In the genomic region with DNA sequence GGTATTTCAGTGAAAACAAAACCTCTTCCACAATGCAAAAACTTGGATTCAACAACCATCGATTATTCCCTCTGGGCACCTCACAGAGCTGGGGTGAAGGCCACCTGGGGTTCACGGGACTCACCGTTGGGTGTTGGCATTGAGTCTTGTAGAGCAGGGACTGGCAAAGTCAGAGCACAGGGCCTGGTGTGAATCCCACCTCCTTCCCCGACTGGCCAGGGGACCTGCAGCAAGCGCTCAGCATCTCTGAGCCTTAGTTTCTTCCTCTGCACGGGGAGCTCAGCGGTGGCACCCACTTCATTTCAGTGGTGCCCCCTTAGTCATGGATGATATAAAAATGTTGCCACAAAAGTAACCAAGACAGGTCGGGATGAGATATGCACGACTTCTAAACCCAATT, we compare ENCODE assay signal across 27 cellular contexts.
DNase-seq lines count a peak whose midpoint lies in the region; ATAC-seq and TF ChIP-seq lines count a peak whose summit lies in the region.
"Had no signal": no experiment of that assay in that cellular context is flagged by ENCODE, and none has a peak within 500 bp of the region (broad histone marks: within the 10 kb centered on the region; RNA-seq: fewer than 3 reads in every experiment).

No MANE protein-coding gene starts in this region.

- 95 to 96% methylated on average over 9 of the region's 9 CpGs for WGBS in lung, 2 donors

- intact Hi-C loops in left cardiac atrium (cut with DNase I): no loop called here

- H3K9me3 ChIP-seq in right atrium auricular region (no peaks in the 10 kb centered on the region), lung (ENCODE audit: control insufficient read depth in 2 of 2, insufficient read depth in 1 of 2, low read length in 1 of 2) (no peaks in the 10 kb centered on the region), stomach smooth muscle (ENCODE audit: control insufficient read depth in 2 of 2, low read length in 2 of 2) (no peaks in the 10 kb centered on the region)
- H3K9me3 ChIP-seq: body of pancreas, esophagus squamous epithelium, ovary, vagina had no signal

- H3K36me3 Mint-ChIP-seq in brain: no peaks in the 10 kb centered on the region
- H3K36me3 Mint-ChIP-seq: immature natural killer cell; mesothelial cell of epicardium; naive B cell; stimulated activated naive B cell treated with anti-CD40 and anti-IgM and Interleukin-4, amounts not matched to agents 10 μg/mL and 1 μg/mL and 100 μg/mL, for 72 hours had no signal

- H3K9ac ChIP-seq in stomach smooth muscle (ENCODE audit: low read length in 2 of 2): no peak overlapping the region

- H3K4me1 Mint-ChIP-seq in brain: peaks cover 53% of the 10 kb centered on the region

- H3K4me3 ChIP-seq in right atrium auricular region: no peak overlapping the region
- H3K4me3 ChIP-seq in lung: no peak overlapping the region
- H3K4me3 ChIP-seq in stomach smooth muscle (ENCODE audit: low read length in 2 of 2): no peak overlapping the region
- H3K4me3 ChIP-seq: body of pancreas, esophagus squamous epithelium, ovary, vagina had no signal

- H3K4me1 ChIP-seq in right atrium auricular region: peaks cover 0 to 17% of the 10 kb centered on the region in 2 donors
- H3K4me1 ChIP-seq in lung (ENCODE audit: control insufficient read depth in 2 of 2, insufficient read depth in 2 of 2, low read length in 2 of 2): peaks cover 0 to 16% of the 10 kb centered on the region in 2 donors
- H3K4me1 ChIP-seq in stomach smooth muscle (ENCODE audit: control insufficient read depth, insufficient read depth, low read length): peaks cover 16% of the 10 kb centered on the region
- H3K4me1 ChIP-seq: body of pancreas had no signal

- H3K4me3 Mint-ChIP-seq in brain: no peak overlapping the region
- H3K4me3 Mint-ChIP-seq: immature natural killer cell; mesothelial cell of epicardium; naive B cell; stimulated activated naive B cell treated with anti-CD40 and anti-IgM and Interleukin-4, amounts not matched to agents 10 μg/mL and 1 μg/mL and 100 μg/mL, for 72 hours; T-helper 2 cell treated with Interferon-gamma antibody and Interleukin-4, amounts not matched to agents 5 μg/mL and 100 μg/mL, for 36 hours had no signal

- peak overlapping the region in 4 of 5 experiments; percentile 19 to 59 (median 28) for H3K27ac Mint-ChIP-seq in brain
- H3K27ac Mint-ChIP-seq: naive B cell; stimulated activated naive B cell treated with anti-CD40 and anti-IgM and Interleukin-4, amounts not matched to agents 10 μg/mL and 1 μg/mL and 100 μg/mL, for 72 hours; T-helper 2 cell treated with Interferon-gamma antibody and Interleukin-4, amounts not matched to agents 5 μg/mL and 100 μg/mL, for 36 hours had no signal

- H3K9me3 Mint-ChIP-seq in brain: peaks cover 0 to 3% (median 0%) of the 10 kb centered on the region in 5 experiments
- H3K9me3 Mint-ChIP-seq: immature natural killer cell; mesothelial cell of epicardium; naive B cell; stimulated activated naive B cell treated with anti-CD40 and anti-IgM and Interleukin-4, amounts not matched to agents 10 μg/mL and 1 μg/mL and 100 μg/mL, for 72 hours; T-helper 2 cell treated with Interferon-gamma antibody and Interleukin-4, amounts not matched to agents 5 μg/mL and 100 μg/mL, for 36 hours had no signal

- no peaks in the 10 kb centered on the region for H3K27me3 ChIP-seq in right atrium auricular region
- no peaks in the 10 kb centered on the region for H3K27me3 ChIP-seq in lung (ENCODE audit: control insufficient read depth, insufficient read depth)
- H3K27me3 ChIP-seq in stomach smooth muscle (ENCODE audit: control insufficient read depth in 1 of 2, insufficient read depth in 2 of 2, low read length in 2 of 2): no peaks in the 10 kb centered on the region
- H3K27me3 ChIP-seq: body of pancreas, ovary, vagina had no signal

- DNase-seq in right atrium auricular region (ENCODE audit: low spot score) (peak; percentile 50), left cardiac atrium (no peak), lung (ENCODE audit: low spot score) (peak; percentile 27), RPMI8226 (no peak), NCI-H2029 treated with DMSO at 0.1 percent for 48 hours (lab: John Stamatoyannopoulos, UW) (no peak)
- DNase-seq in stimulated activated naive CD4-positive, alpha-beta T cell (lab: John Stamatoyannopoulos, UW): no peak
- DNase-seq: activated gamma-delta T cell; activated T-cell treated with anti-CD3 and anti-CD28 coated beads for 4 hours; Calu3; esophagus squamous epithelium; foreskin melanocyte; hypothalamus; immature natural killer cell; KBM-7; naive B cell; NCI-H69; stimulated activated CD4-positive, alpha-beta T cell treated with anti-CD3 and anti-CD28 coated beads, Interleukin-2, amount 100 ng/mL, for 48 hours; stimulated activated naive B cell treated with anti-CD40 and anti-IgM and Interleukin-4, amounts not matched to agents 10 μg/mL and 1 μg/mL and 100 μg/mL, for 72 hours had no signal

- ATAC-seq in left cardiac atrium: no peak
- no peak for ATAC-seq in lung (ENCODE audit: insufficient read depth, low FRiP score)
- ATAC-seq: body of pancreas; left lobe of liver; Panc1; stimulated activated naive B cell treated with anti-CD40 and anti-IgM and Interleukin-4, amounts not matched to agents 10 μg/mL and 1 μg/mL and 100 μg/mL, for 72 hours had no signal

- TF ChIP-seq CTCF in right atrium auricular region (IDR thresholded peaks at IDR 0.05): no peak
- no peak for TF ChIP-seq CTCF in brain (conservative IDR thresholded peaks at IDR 0.05)
- no peak for TF ChIP-seq CTCF in lung (IDR thresholded peaks at IDR 0.05; ENCODE audit: control extremely low read depth, extremely low read depth)

- no peaks in the 10 kb centered on the region for H3K36me3 ChIP-seq in right atrium auricular region
- H3K36me3 ChIP-seq in lung (ENCODE audit: control insufficient read depth in 2 of 2, insufficient read depth in 2 of 2, low read length in 2 of 2): no peaks in the 10 kb centered on the region
- no peaks in the 10 kb centered on the region for H3K36me3 ChIP-seq in stomach smooth muscle (ENCODE audit: control insufficient read depth in 2 of 2, insufficient read depth in 2 of 2, low read length in 2 of 2)
- H3K36me3 ChIP-seq: esophagus squamous epithelium, ovary, vagina had no signal

- H3K27ac ChIP-seq in right atrium auricular region (no peak overlapping the region), lung (ENCODE audit: low read depth in 1 of 2, low read length in 1 of 2) (no peak overlapping the region), stomach smooth muscle (ENCODE audit: low read length) (peak overlapping the region; percentile 31)
- H3K27ac ChIP-seq: body of pancreas, ovary, vagina had no signal

- no peaks in the 10 kb centered on the region for H3K27me3 Mint-ChIP-seq in brain

Comparison
In these comparisons a context has a peak if more than half of its experiments do, and no peak if none do; other contexts are left out.
1. DNase-seq: peak in right atrium auricular region (single experiment) and lung (single experiment); none in left cardiac atrium (single experiment), RPMI8226 (single experiment), stimulated activated naive CD4-positive, alpha-beta T cell (0 of 6) and NCI-H2029 treated with DMSO at 0.1 percent for 48 hours (single experiment).